In the genomic region with DNA sequence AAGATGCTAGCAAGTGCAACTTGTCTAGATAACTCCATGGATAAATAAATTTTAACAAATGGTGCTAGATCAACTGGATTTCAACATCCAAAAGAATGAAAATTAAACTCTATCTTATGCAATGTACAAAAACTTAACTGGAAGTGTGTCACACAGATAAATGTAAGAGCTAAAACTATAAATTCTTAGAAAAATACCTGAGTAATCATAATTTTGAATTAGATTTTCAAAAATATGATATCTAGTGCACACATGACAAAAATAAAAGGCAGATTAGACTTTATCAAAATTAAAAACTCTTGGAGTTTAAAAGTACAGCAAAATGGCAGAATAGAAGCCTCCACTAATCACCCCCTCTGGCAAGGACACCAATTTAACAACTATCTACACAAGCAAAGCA, we compare ENCODE assay signal across 5 cellular contexts.
"Had no signal": no experiment of that assay in that cellular context is flagged by ENCODE, and none has a peak within 500 bp of the region (broad histone marks: within the 10 kb centered on the region; RNA-seq: fewer than 3 reads in every experiment).

No MANE protein-coding gene starts in this region.

- DNase-seq: IMR-90, KBM-7, KG1 had no signal

- H3K9ac ChIP-seq: KMS-11 had no signal

- H3K4me2 ChIP-seq: KMS-11 had no signal

- H3K27ac ChIP-seq: HL-60, KMS-11 had no signal
